ENCODE assay signal across 8 cellular contexts in genomic region chr6:30130887-30131862, GRCh38. TPM values are rescaled to one million over a fixed set of nuclear protein-coding genes. Genes with fewer than 3 reads are reported as not detected.
DNase-seq lines count a peak whose midpoint lies in the region; ATAC-seq, FAIRE-seq and TF ChIP-seq lines count a peak whose summit lies in the region.

No MANE protein-coding gene starts in this region.

- H3K36me3 ChIP-seq in kidney (ENCODE audit: control insufficient read depth in 1 of 2, insufficient read depth in 2 of 2, low read length in 2 of 2): no peaks in the 10 kb centered on the region

- H3K4me3 ChIP-seq in kidney (ENCODE audit: low read length in 2 of 2): peak overlapping the region in 1 of 2 donors; percentile 8

- intact Hi-C loops in kidney (cut with DNase I): no loop called here

- no peak overlapping the region for H3K27ac Mint-ChIP-seq in HFFc6
- peak overlapping the region; percentile 10 for H3K27ac Mint-ChIP-seq in central memory CD8-positive, alpha-beta T cell (ENCODE audit: low read depth)

- no peak overlapping the region for H3K27ac ChIP-seq in kidney (ENCODE audit: low read depth in 2 of 2, low read length in 2 of 2)

- no peak overlapping the region for H3K9ac ChIP-seq in kidney (ENCODE audit: low read length in 2 of 2)

- no peaks in the 10 kb centered on the region for H3K9me3 Mint-ChIP-seq in HFFc6
- H3K9me3 Mint-ChIP-seq in central memory CD8-positive, alpha-beta T cell: no peaks in the 10 kb centered on the region

- H3K9me3 ChIP-seq in kidney (ENCODE audit: control insufficient read depth in 1 of 2, low read length in 2 of 2): no peaks in the 10 kb centered on the region

- H3K36me3 Mint-ChIP-seq in HFFc6 (ENCODE audit: low read depth): no peaks in the 10 kb centered on the region
- peaks cover 2% of the 10 kb centered on the region for H3K36me3 Mint-ChIP-seq in central memory CD8-positive, alpha-beta T cell (ENCODE audit: insufficient read depth)

- peak; percentile 84 to 86 for ATAC-seq in activated CD4-positive, CD25-positive, alpha-beta regulatory T cell treated with anti-CD3 and anti-CD28 coated beads, Interleukin-2, amount 50 U/mL, for 24 hours
- ATAC-seq in central memory CD8-positive, alpha-beta T cell (replicated peaks; ENCODE audit: extremely low read depth, poor library complexity, severe bottlenecking): peak; percentile 68

- TF ChIP-seq CTCF in HFFc6 (IDR thresholded peaks at IDR 0.05) (peak; percentile 99), kidney (IDR thresholded peaks at IDR 0.05; ENCODE audit: borderline replicate concordance, extremely low read depth, insufficient read depth) (peak; percentile 99)

- H3K4me1 Mint-ChIP-seq in HFFc6 (ENCODE audit: low read depth): peaks cover 6% of the 10 kb centered on the region
- peaks cover 6% of the 10 kb centered on the region for H3K4me1 Mint-ChIP-seq in central memory CD8-positive, alpha-beta T cell

- peak overlapping the region; percentile 41 for H3K4me3 Mint-ChIP-seq in HFFc6
- no peak overlapping the region for H3K4me3 Mint-ChIP-seq in central memory CD8-positive, alpha-beta T cell

- peaks cover 58% of the 10 kb centered on the region for H3K27me3 Mint-ChIP-seq in HFFc6 (ENCODE audit: insufficient read depth)
- peaks cover 74% of the 10 kb centered on the region for H3K27me3 Mint-ChIP-seq in central memory CD8-positive, alpha-beta T cell

- peak; percentile 35 for FAIRE-seq in kidney (lab: Jason Lieb, UNC)

- DNase-seq in DMS53 treated with DMSO at 0.1 percent for 48 hours (lab: John Stamatoyannopoulos, UW; ENCODE audit: unreplicated experiment) (peak; percentile 78), HFFc6 (peak; percentile 81), NCI-H446 (lab: John Stamatoyannopoulos, UW) (peak; percentile 37 to 83), kidney (peak; percentile 66), cortex of kidney (lab: John Stamatoyannopoulos, UW) (no peak)
- DNase-seq in central memory CD8-positive, alpha-beta T cell (ENCODE audit: low spot score in 2 of 2): peak; percentile 39 to 54
- peak; percentile 29 to 59 for DNase-seq in stimulated activated CD4-positive, alpha-beta T cell treated with anti-CD3 and anti-CD28 coated beads, Interleukin-1b, Interleukin-23, amount 100 ng/mL, for 4 hours (ENCODE audit: low read depth in 2 of 2)

- peaks cover 0 to 7% of the 10 kb centered on the region in 2 donors for H3K4me1 ChIP-seq in kidney (ENCODE audit: control insufficient read depth in 1 of 2, insufficient read depth in 1 of 2, low read depth in 1 of 2, low read length in 2 of 2)

RNA-seq across cellular contexts. Expression of gene TRIM40, which starts 4.8 kb away (rescaled TPM):
- total RNA-seq in HFFc6 (2021; fragmentation: NEBNext Ultra II Directional; extraction: Animal tissue kit (Norgen Biotek cat#: 25700)): not detected
- total RNA-seq in kidney: not detected
- not detected for polyA plus RNA-seq in kidney (ENCODE audit: insufficient read depth, low read depth, low replicate concordance)

RNA-seq across cellular contexts. Expression of gene TRIM31, which starts 18.3 kb away (rescaled TPM):
- not detected for total RNA-seq in HFFc6 (2021; fragmentation: NEBNext Ultra II Directional; extraction: Animal tissue kit (Norgen Biotek cat#: 25700))
- total RNA-seq in kidney: 0.22 TPM
- polyA plus RNA-seq in kidney (ENCODE audit: insufficient read depth, low read depth, low replicate concordance): 0.26 TPM

RNA-seq across cellular contexts. Expression of gene TRIM10, which starts 29.8 kb away (rescaled TPM):
- total RNA-seq in HFFc6 (2021; fragmentation: NEBNext Ultra II Directional; extraction: Animal tissue kit (Norgen Biotek cat#: 25700)): not detected
- total RNA-seq in kidney: 0.79 TPM
- 1.5 TPM for polyA plus RNA-seq in kidney (ENCODE audit: insufficient read depth, low read depth, low replicate concordance)

RNA-seq across cellular contexts. Expression of gene TRIM15, which starts 32.2 kb away (rescaled TPM):
- total RNA-seq in HFFc6 (2021; fragmentation: NEBNext Ultra II Directional; extraction: Animal tissue kit (Norgen Biotek cat#: 25700)): not detected
- 2.2 TPM for total RNA-seq in kidney
- polyA plus RNA-seq in kidney (ENCODE audit: insufficient read depth, low read depth, low replicate concordance): 7.1 TPM

RNA-seq across cellular contexts. Expression of gene RNF39, which starts 55.6 kb away (rescaled TPM):
- total RNA-seq in HFFc6 (2021; fragmentation: NEBNext Ultra II Directional; extraction: Animal tissue kit (Norgen Biotek cat#: 25700)): not detected
- total RNA-seq in kidney: 1.3 TPM
- polyA plus RNA-seq in kidney (ENCODE audit: insufficient read depth, low read depth, low replicate concordance): not detected
